1 cellular context compared by ENCODE assay signal in genomic region chr11:17542249-17542648, GRCh38.
TF ChIP-seq lines count a peak whose summit lies in the region.

No MANE protein-coding gene starts in this region.

TF ChIP-seq in H1, 55 proteins besides CTCF, POLR2A, EP300 and RAD21:
- no peak for TF ChIP-seq SRF (IDR thresholded peaks at IDR 0.05; ENCODE audit: low read depth, low read length)
- TF ChIP-seq FOSL1 (IDR thresholded peaks at IDR 0.05; ENCODE audit: insufficient read depth, low read depth, low read length) = no peak
- no peak for TF ChIP-seq CHD7 (IDR thresholded peaks at IDR 0.05; ENCODE audit: insufficient replicate concordance, low read length)
- no peak for TF ChIP-seq ATF2 (IDR thresholded peaks at IDR 0.05; ENCODE audit: low read length)
- TF ChIP-seq TCF12 (IDR thresholded peaks at IDR 0.05; ENCODE audit: low read depth, low read length) = no peak
- no peak for TF ChIP-seq BACH1 (IDR thresholded peaks at IDR 0.05; ENCODE audit: low read length)
- no peak for TF ChIP-seq CREB1 (IDR thresholded peaks at IDR 0.05)
- TF ChIP-seq E2F6 (IDR thresholded peaks at IDR 0.05) = no peak
- TF ChIP-seq NRF1 (IDR thresholded peaks at IDR 0.05; ENCODE audit: low read depth, low read length) = no peak
- TF ChIP-seq KDM5A (IDR thresholded peaks at IDR 0.05; ENCODE audit: low read length) = no peak
- TF ChIP-seq GTF2F1 (IDR thresholded peaks at IDR 0.05; ENCODE audit: borderline replicate concordance, low read depth, low read length) = no peak
- TF ChIP-seq SP4 (IDR thresholded peaks at IDR 0.05; ENCODE audit: low read length) = no peak
- TF ChIP-seq RFX5 (IDR thresholded peaks at IDR 0.05; ENCODE audit: borderline replicate concordance, low read depth, low read length) = no peak
